In genomic region chr3:8336456-8336855, GRCh38 we compare ENCODE assay signal across 1 cellular context.
TF ChIP-seq lines count a peak whose summit lies in the region.

No MANE protein-coding gene starts in this region.

TF ChIP-seq in H1, 55 proteins besides CTCF, POLR2A, EP300 and RAD21:
- no peak for TF ChIP-seq GTF2F1 (IDR thresholded peaks at IDR 0.05; ENCODE audit: borderline replicate concordance, low read depth, low read length)
- no peak for TF ChIP-seq YY1 (IDR thresholded peaks at IDR 0.05; ENCODE audit: low read depth, low read length)
- no peak for TF ChIP-seq E2F6 (IDR thresholded peaks at IDR 0.05)
- TF ChIP-seq TEAD4 (IDR thresholded peaks at IDR 0.05; ENCODE audit: low read depth, low read length) = no peak
- TF ChIP-seq SRF (IDR thresholded peaks at IDR 0.05; ENCODE audit: low read depth, low read length) = no peak
- TF ChIP-seq BACH1 (IDR thresholded peaks at IDR 0.05; ENCODE audit: low read length) = no peak
- no peak for TF ChIP-seq SP4 (IDR thresholded peaks at IDR 0.05; ENCODE audit: low read length)
- TF ChIP-seq RBBP5 (IDR thresholded peaks at IDR 0.05; ENCODE audit: borderline replicate concordance, low read depth, low read length) = no peak
- no peak for TF ChIP-seq POU5F1 (IDR thresholded peaks at IDR 0.05; ENCODE audit: low read depth, low read length)
- TF ChIP-seq FOSL1 (IDR thresholded peaks at IDR 0.05; ENCODE audit: insufficient read depth, low read depth, low read length) = no peak
- no peak for TF ChIP-seq SP2 (IDR thresholded peaks at IDR 0.05; ENCODE audit: low read length)
- TF ChIP-seq TCF12 (IDR thresholded peaks at IDR 0.05; ENCODE audit: low read depth, low read length) = no peak
- no peak for TF ChIP-seq KDM4A (IDR thresholded peaks at IDR 0.05; ENCODE audit: low read depth, low read length, severe bottlenecking)
- no peak for TF ChIP-seq HDAC6 (IDR thresholded peaks at IDR 0.05; ENCODE audit: low read depth, low read length)
- no peak for TF ChIP-seq MAX (IDR thresholded peaks at IDR 0.05)
- TF ChIP-seq TBP (IDR thresholded peaks at IDR 0.05; ENCODE audit: low read depth, low read length) = no peak
- TF ChIP-seq SAP30 (IDR thresholded peaks at IDR 0.05; ENCODE audit: insufficient read depth, insufficient replicate concordance, low read length) = no peak
- no peak for TF ChIP-seq SUZ12 (IDR thresholded peaks at IDR 0.05; ENCODE audit: low read length)
- TF ChIP-seq NANOG (IDR thresholded peaks at IDR 0.05; ENCODE audit: insufficient read depth, low read depth, low read length, poor library complexity, severe bottlenecking) = no peak
